Comparison of ENCODE assay signal across 8 cellular contexts in the genomic region with DNA sequence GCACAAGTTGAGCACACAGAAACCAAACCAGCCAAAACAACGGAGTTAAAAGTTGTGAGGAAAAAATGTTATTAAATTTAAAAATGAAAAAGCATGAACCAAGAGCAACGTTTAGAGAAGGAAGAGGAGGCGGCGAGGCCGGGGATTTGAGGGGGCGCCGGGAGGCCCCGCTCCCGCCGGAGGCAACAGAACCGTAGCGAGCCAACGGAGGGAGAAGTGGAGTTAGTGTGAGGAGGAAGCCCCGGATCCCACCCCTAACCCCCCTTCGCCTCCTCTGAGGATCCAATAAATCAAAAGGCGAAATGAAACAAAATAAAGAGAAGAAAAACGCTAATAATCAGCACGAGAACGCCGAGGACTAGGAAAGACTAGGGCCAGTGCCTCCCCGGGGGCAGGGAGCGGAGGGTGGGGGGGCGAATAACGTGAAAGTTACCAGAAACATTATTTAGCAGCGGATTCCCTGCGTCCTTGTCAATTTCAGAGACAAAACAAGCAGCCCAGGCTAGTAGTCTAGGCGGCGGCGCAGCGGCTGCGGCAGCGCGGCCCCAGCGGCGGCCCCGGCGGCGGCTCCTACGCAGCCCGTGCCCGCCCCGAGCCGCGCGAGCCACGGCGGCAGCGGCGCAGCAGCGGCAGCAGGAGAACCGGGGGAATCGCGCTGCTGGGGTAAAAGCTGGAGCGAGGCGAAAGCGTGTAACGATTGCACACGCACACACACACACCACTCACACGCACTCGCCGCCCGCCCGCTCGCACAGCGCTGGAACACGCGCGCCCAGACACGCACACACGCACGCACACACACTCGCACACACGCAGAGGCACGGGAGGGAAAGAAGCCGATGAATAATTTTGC. TPM values are rescaled to one million over a fixed set of nuclear protein-coding genes. Genes with fewer than 3 reads are reported as not detected.
DNase-seq lines count a peak whose midpoint lies in the region; ATAC-seq and TF ChIP-seq lines count a peak whose summit lies in the region.

No MANE protein-coding gene starts in this region.

- H3K27me3 ChIP-seq in mammary epithelial cell (ENCODE audit: insufficient read depth, low read length) (no peaks in the 10 kb centered on the region), kidney epithelial cell (ENCODE audit: control insufficient read depth, insufficient read depth, low read length) (peaks cover 44% of the 10 kb centered on the region)

- DNase-seq in EH (ENCODE audit: low read depth) (peak; percentile 56), NCI-H69 (lab: John Stamatoyannopoulos, UW) (peak; percentile 76), mammary epithelial cell (peak; percentile 47), kidney epithelial cell (ENCODE audit: low read depth) (no peak), SK-N-DZ (ENCODE audit: low spot score) (no peak)

- H3K4me3 ChIP-seq in mammary epithelial cell (replicated peaks in 1 of 3; ENCODE audit: insufficient read depth in 1 of 3, low read depth in 2 of 3, low read length in 3 of 3) (peak overlapping the region; percentile 76 to 99 (median 95)), kidney epithelial cell (ENCODE audit: low read depth, low read length) (peak overlapping the region; percentile 54)

- in situ Hi-C loops in mammary epithelial cell (cut with MboI; ENCODE audit: low sequenced_read_pairs in 2 of 2) = no loop called here

- peaks cover 100% of the 10 kb centered on the region for H3K27me3 Mint-ChIP-seq in stimulated activated memory B cell treated with anti-CD40 and anti-IgM and Interleukin-4, amounts not matched to agents 10 μg/mL and 1 μg/mL and 100 μg/mL, for 72 hours

- intact Hi-C loops in mammary epithelial cell (cut with micrococcal nuclease) = loop anchor here (10.0 kb wide), 1 partner anchor 114 kb away; no protein-coding TSS in a partner anchor

- CTCF ChIA-PET in mammary epithelial cell (lab: Charles Lee; ENCODE audit: low non-redundant PET) = no interaction called here

- WGBS in mammary epithelial cell (ENCODE audit: low coverage, missing lambda C conversion rate) = 2% methylated on average over 10 of the region's 75 CpGs

- H3K79me2 ChIP-seq in mammary epithelial cell (ENCODE audit: insufficient read depth, low read length) = peaks cover 13% of the 10 kb centered on the region

- no peaks in the 10 kb centered on the region for H3K9me3 Mint-ChIP-seq in stimulated activated memory B cell treated with anti-CD40 and anti-IgM and Interleukin-4, amounts not matched to agents 10 μg/mL and 1 μg/mL and 100 μg/mL, for 72 hours

- H3K36me3 ChIP-seq in mammary epithelial cell (ENCODE audit: insufficient read depth, low read length) (no peaks in the 10 kb centered on the region), kidney epithelial cell (ENCODE audit: control insufficient read depth, insufficient read depth, low read length) (no peaks in the 10 kb centered on the region)

- peak overlapping the region; percentile 76 for H3K4me3 Mint-ChIP-seq in stimulated activated memory B cell treated with anti-CD40 and anti-IgM and Interleukin-4, amounts not matched to agents 10 μg/mL and 1 μg/mL and 100 μg/mL, for 72 hours

- H3K9me3 ChIP-seq in mammary epithelial cell (replicated peaks; ENCODE audit: insufficient read depth, low read length) = no peaks in the 10 kb centered on the region

- no peak for TF ChIP-seq CTCF in mammary epithelial cell (conservative IDR thresholded peaks at IDR 0.05 in 1 of 2, IDR thresholded peaks at IDR 0.05 in 1 of 2; ENCODE audit: extremely low read depth in 1 of 2, insufficient read depth in 1 of 2, low read depth in 1 of 2, low read length in 2 of 2)
- no peak for TF ChIP-seq CTCF in kidney epithelial cell (IDR thresholded peaks at IDR 0.05; ENCODE audit: insufficient read depth, low read length, poor library complexity, severe bottlenecking)

- peak overlapping the region; percentile 94 for H2AFZ ChIP-seq in mammary epithelial cell (ENCODE audit: low read depth, low read length)

- H3K27ac Mint-ChIP-seq in stimulated activated memory B cell treated with anti-CD40 and anti-IgM and Interleukin-4, amounts not matched to agents 10 μg/mL and 1 μg/mL and 100 μg/mL, for 72 hours = no peak overlapping the region

- no TSS peak for BruUV-seq in mammary epithelial cell (replicated peaks; lab: Mats Ljungman, UMichigan)

- dilution Hi-C loops in mammary epithelial cell (cut with HindIII; ENCODE audit: low sequenced_read_pairs) = no loop called here

- H4K20me1 ChIP-seq in mammary epithelial cell (ENCODE audit: insufficient read depth, low read length) = no peaks in the 10 kb centered on the region

- peak overlapping the region; percentile 82 for H3K27ac ChIP-seq in mammary epithelial cell (ENCODE audit: insufficient read depth, low read depth, low read length)

- H3K36me3 Mint-ChIP-seq in stimulated activated memory B cell treated with anti-CD40 and anti-IgM and Interleukin-4, amounts not matched to agents 10 μg/mL and 1 μg/mL and 100 μg/mL, for 72 hours = peaks cover 6% of the 10 kb centered on the region

- ATAC-seq in GM21526 (IDR thresholded peaks at IDR 0.05; ENCODE audit: low FRiP score, unreplicated experiment) = peak; percentile 27
- ATAC-seq in stimulated activated memory B cell treated with anti-CD40 and anti-IgM and Interleukin-4, amounts not matched to agents 10 μg/mL and 1 μg/mL and 100 μg/mL, for 72 hours = peak; percentile 7
- no peak for ATAC-seq in HG02870 (IDR thresholded peaks at IDR 0.05; ENCODE audit: unreplicated experiment)

- H3K4me2 ChIP-seq in mammary epithelial cell (ENCODE audit: insufficient read depth, low read depth, low read length) = peak overlapping the region; percentile 95

- peak overlapping the region; percentile 83 for H3K9ac ChIP-seq in mammary epithelial cell (ENCODE audit: insufficient read depth, low read length)

- peaks cover 41% of the 10 kb centered on the region for H3K4me1 Mint-ChIP-seq in stimulated activated memory B cell treated with anti-CD40 and anti-IgM and Interleukin-4, amounts not matched to agents 10 μg/mL and 1 μg/mL and 100 μg/mL, for 72 hours

- peaks cover 10% of the 10 kb centered on the region for H3K4me1 ChIP-seq in mammary epithelial cell (ENCODE audit: insufficient read depth, low read length)

RNA-seq across cellular contexts. Expression of gene MEIS2, which starts 1.7 kb away (rescaled TPM):
- total RNA-seq in mammary epithelial cell = 1 to 10 TPM; 6.7 to 8.4 TPM
- 8.4 TPM for polyA plus RNA-seq in mammary epithelial cell
- 1.3 TPM for polyA minus RNA-seq in mammary epithelial cell
- 6.7 and 13.1 TPM in 2 replicates for total RNA-seq in kidney epithelial cell
- 133 and 168 TPM in 2 replicates for polyA plus RNA-seq in SK-N-DZ (2014; cell fraction: cytosol; rRNA removed)
- polyA plus RNA-seq in SK-N-DZ (2014; cell fraction: nucleus; rRNA removed) = 136 and 171 TPM in 2 replicates

Comparison
In these comparisons a context has a peak if more than half of its experiments do, and no peak if none do; other contexts are left out.
1. DNase-seq: peak in EH (single experiment), NCI-H69 (single experiment) and mammary epithelial cell (single experiment); none in kidney epithelial cell (single experiment) and SK-N-DZ (single experiment).